ENCODE assay signal across 8 cellular contexts in the genomic region with DNA sequence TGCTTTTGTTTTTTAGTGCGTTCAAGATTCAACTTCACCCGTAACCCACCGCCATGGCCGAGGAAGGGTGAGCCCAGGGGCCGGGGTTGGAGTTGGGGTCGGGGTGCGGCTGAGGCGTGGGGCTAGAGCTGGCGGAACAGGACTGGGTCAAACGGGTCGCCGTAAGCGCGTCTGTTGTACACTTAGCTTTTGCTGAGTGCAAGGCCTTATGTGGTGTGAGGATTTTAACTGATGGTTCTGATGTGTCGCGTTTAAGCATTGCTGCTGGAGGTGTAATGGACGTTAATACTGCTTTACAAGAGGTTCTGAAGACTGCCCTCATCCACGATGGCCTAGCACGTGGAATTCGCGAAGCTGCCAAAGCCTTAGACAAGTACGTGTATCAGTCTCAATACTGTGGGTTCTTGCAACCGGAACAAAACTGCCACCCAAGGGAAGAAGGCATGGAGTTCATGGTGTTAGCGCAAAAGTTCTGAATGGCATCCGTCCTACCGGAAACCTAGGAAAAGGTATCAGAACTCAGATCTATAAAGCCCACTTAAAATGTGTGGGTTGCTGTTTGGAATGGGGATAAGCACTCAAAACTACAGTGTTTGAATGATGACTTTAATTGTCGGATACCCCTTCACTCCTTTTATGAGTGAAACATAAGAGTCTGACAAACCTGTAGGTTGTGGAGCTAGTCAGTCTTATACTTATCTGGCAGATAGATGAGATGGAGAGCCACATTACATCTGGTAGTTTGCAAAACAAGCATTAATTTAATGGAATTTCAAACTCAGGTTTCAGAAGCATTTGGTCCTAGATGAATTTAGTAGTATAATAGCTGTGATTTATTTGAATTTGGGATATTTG. TPM values are rescaled to one million over a fixed set of nuclear protein-coding genes. Genes with fewer than 3 reads are reported as not detected.
DNase-seq lines count a peak whose midpoint lies in the region; ATAC-seq and TF ChIP-seq lines count a peak whose summit lies in the region.

No MANE protein-coding gene starts in this region.

- no peaks in the 10 kb centered on the region for H3K27me3 ChIP-seq in SU-DHL-6 (ENCODE audit: low read length)

- peaks cover 68% of the 10 kb centered on the region for H3F3A ChIP-seq in SU-DHL-6 (ENCODE audit: insufficient read depth)

- H3K9me3 ChIP-seq in SU-DHL-6 (ENCODE audit: insufficient read depth, low read length): no peaks in the 10 kb centered on the region

- H3K9me3 Mint-ChIP-seq in endothelial cell (ENCODE audit: unreplicated experiment): no peaks in the 10 kb centered on the region
- no peaks in the 10 kb centered on the region for H3K9me3 Mint-ChIP-seq in neural crest cell

- H3K4me3 Mint-ChIP-seq in endothelial cell (ENCODE audit: unreplicated experiment): peak overlapping the region; percentile 99
- peak overlapping the region; percentile 99 for H3K4me3 Mint-ChIP-seq in neural crest cell

- H3K27ac Mint-ChIP-seq in endothelial cell (ENCODE audit: unreplicated experiment) (peak overlapping the region; percentile 80), neural crest cell (ENCODE audit: unreplicated experiment) (peak overlapping the region; percentile 98)

- peak overlapping the region; percentile 88 for H3K4me2 ChIP-seq in SU-DHL-6 (ENCODE audit: low read depth, low read length, poor library complexity, severe bottlenecking)

- peak; percentile 46 for DNase-seq in DMS 273 (lab: John Stamatoyannopoulos, UW; ENCODE audit: unreplicated experiment)
- no peak for DNase-seq in DMS 273 treated with DMSO at 0.1 percent for 48 hours (lab: John Stamatoyannopoulos, UW)
- no peak for DNase-seq in endothelial cell (ENCODE audit: low spot score)
- DNase-seq in neural crest cell (ENCODE audit: low read depth, low spot score): no peak
- no peak for DNase-seq in NCI-H2029 treated with DMSO at 0.1 percent for 48 hours (lab: John Stamatoyannopoulos, UW)
- no peak for DNase-seq in NCI-H2196 treated with DMSO at 0.1 percent for 48 hours (lab: John Stamatoyannopoulos, UW; ENCODE audit: unreplicated experiment)

- peaks cover 38% of the 10 kb centered on the region for H4K20me1 ChIP-seq in SU-DHL-6 (ENCODE audit: low read depth, low read length)

- H3K36me3 Mint-ChIP-seq in endothelial cell (ENCODE audit: low read depth, unreplicated experiment) (peaks cover 33% of the 10 kb centered on the region), neural crest cell (ENCODE audit: low read depth) (peaks cover 47% of the 10 kb centered on the region)

- H3K27me3 Mint-ChIP-seq in endothelial cell (ENCODE audit: unreplicated experiment) (peaks cover 14% of the 10 kb centered on the region), neural crest cell (ENCODE audit: low read depth) (peaks cover 25% of the 10 kb centered on the region)

- no peak for TF ChIP-seq CTCF in SU-DHL-6 (IDR thresholded peaks at IDR 0.05; ENCODE audit: insufficient read depth, low read length, poor library complexity, severe bottlenecking)
- no peak for TF ChIP-seq CTCF in endothelial cell (IDR thresholded peaks at IDR 0.05; ENCODE audit: unreplicated experiment)
- TF ChIP-seq CTCF in neural crest cell (conservative IDR thresholded peaks at IDR 0.05): no peak

- H3K27ac ChIP-seq in SU-DHL-6 (ENCODE audit: low read depth, low read length): peak overlapping the region; percentile 57

- H3K36me3 ChIP-seq in SU-DHL-6 (ENCODE audit: low read length): peaks cover 40% of the 10 kb centered on the region

- H2AFZ ChIP-seq in SU-DHL-6 (ENCODE audit: low read depth, low read length, severe bottlenecking): no peak overlapping the region

- no peaks in the 10 kb centered on the region for H3K9me2 ChIP-seq in SU-DHL-6 (replicated peaks; ENCODE audit: insufficient read depth, low read length)

- H3K4me1 Mint-ChIP-seq in endothelial cell (ENCODE audit: unreplicated experiment) (peaks cover 33% of the 10 kb centered on the region), neural crest cell (peaks cover 64% of the 10 kb centered on the region)

- peak overlapping the region; percentile 86 for H3K9ac ChIP-seq in SU-DHL-6 (ENCODE audit: low read length)

- peak overlapping the region; percentile 95 for H3K4me3 ChIP-seq in SU-DHL-6 (ENCODE audit: insufficient read depth, low read length, poor library complexity, severe bottlenecking)

- ATAC-seq in HG02973 (IDR thresholded peaks at IDR 0.05; ENCODE audit: unreplicated experiment): peak; percentile 14

- peaks cover 23% of the 10 kb centered on the region for H3K79me2 ChIP-seq in SU-DHL-6 (ENCODE audit: insufficient read depth, low read length)

RNA-seq across cellular contexts. Expression of gene RPS12, which starts 0.6 kb away (rescaled TPM):
- total RNA-seq in endothelial cell (ENCODE audit: unreplicated experiment): 1,343 TPM
- 1,164 and 1,167 TPM in 2 replicates for total RNA-seq in neural crest cell

RNA-seq across cellular contexts. Expression of gene SLC18B1, which starts 16.5 kb away (rescaled TPM):
- 11.1 TPM for total RNA-seq in endothelial cell (ENCODE audit: unreplicated experiment)
- total RNA-seq in neural crest cell: 18.4 and 18.8 TPM in 2 replicates

RNA-seq across cellular contexts. Expression of gene VNN2, which starts 57.2 kb away (rescaled TPM):
- not detected for total RNA-seq in endothelial cell (ENCODE audit: unreplicated experiment)
- total RNA-seq in neural crest cell: not detected in 2 replicates
